Comparison of ENCODE assay signal across 28 cellular contexts in the genomic region with DNA sequence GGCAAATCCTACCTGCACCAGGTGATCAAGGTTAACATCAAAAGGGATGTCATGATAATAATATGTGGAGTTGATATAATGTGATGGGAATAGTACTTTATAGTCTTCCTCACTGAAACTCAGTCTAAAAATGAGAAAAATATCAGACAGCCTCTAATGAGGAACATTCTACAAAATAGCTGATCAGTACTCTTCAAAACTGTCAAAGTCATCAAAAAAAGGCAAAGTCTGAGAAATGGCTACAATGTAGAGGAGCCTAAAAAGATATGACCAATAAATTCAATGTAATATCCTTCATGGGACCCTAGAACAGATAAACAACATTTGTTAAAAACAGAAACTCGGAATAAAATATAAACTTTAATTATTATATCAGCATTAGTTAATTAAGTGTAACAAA.
DNase-seq lines count a peak whose midpoint lies in the region; ATAC-seq, FAIRE-seq and TF ChIP-seq lines count a peak whose summit lies in the region.
"Had no signal": no experiment of that assay in that cellular context is flagged by ENCODE, and none has a peak within 500 bp of the region (broad histone marks: within the 10 kb centered on the region; RNA-seq: fewer than 3 reads in every experiment).

No MANE protein-coding gene starts in this region.

- 97% methylated on average over 1 of the region's 1 CpG for WGBS in HepG2 (ENCODE audit: low lambda C conversion rate)
- WGBS in right lobe of liver (ENCODE audit: insufficient coverage, low coverage, low lambda C conversion rate, missing lambda C conversion rate) = 94% methylated on average over 1 of the region's 1 CpG
- no CpG with 5 or more reads among the region's 1 CpG for WGBS in IMR-90 (ENCODE audit: extremely low coverage in 2 of 2, insufficient read length in 1 of 2), 2 experiments
- WGBS in spleen, 5 donors = 79 to 100% (median 92%) methylated on average over 1 of the region's 1 CpG

- H4K20me1 ChIP-seq in HepG2 (ENCODE audit: insufficient read depth, low read length) (no peaks in the 10 kb centered on the region), IMR-90 (ENCODE audit: insufficient read depth, low read length) (no peaks in the 10 kb centered on the region), MM.1S (ENCODE audit: insufficient read depth, low read length) (no peaks in the 10 kb centered on the region)
- H4K20me1 ChIP-seq: BLaER1 had no signal

- H3K14ac ChIP-seq in IMR-90 (replicated peaks; ENCODE audit: low read depth, low read length) = no peak overlapping the region

- no peak overlapping the region for H2BK5ac ChIP-seq in IMR-90 (ENCODE audit: low read depth, low read length, poor library complexity, severe bottlenecking)

- no peaks in the 10 kb centered on the region for H3K79me1 ChIP-seq in IMR-90 (ENCODE audit: low read depth in 1 of 2, low read length in 2 of 2)

- TF ChIP-seq POLR2A in HepG2 (IDR thresholded peaks at IDR 0.05; ENCODE audit: insufficient read depth in 1 of 2, low read depth in 2 of 2, low read length in 2 of 2) (no peak), right lobe of liver (IDR thresholded peaks at IDR 0.05) (no peak), IMR-90 (IDR thresholded peaks at IDR 0.05; ENCODE audit: low read depth, low read length) (no peak), spleen (IDR thresholded peaks at IDR 0.05) (no peak)

- ATAC-seq in HepG2 = no peak
- ATAC-seq in right lobe of liver = no peak
- ATAC-seq in IMR-90 (ENCODE audit: low read depth) = no peak
- ATAC-seq: GM12878 had no signal

- H3K36me3 Mint-ChIP-seq in dendritic cell treated with granulocyte-macrophage colony-stimulating factor and Interleukin-4, amounts not matched to agents 40 ng/mL and 50 ng/mL, for 4 days (ENCODE audit: low read depth) = no peaks in the 10 kb centered on the region
- no peaks in the 10 kb centered on the region for H3K36me3 Mint-ChIP-seq in chondrocyte (ENCODE audit: low read depth)
- H3K36me3 Mint-ChIP-seq: CD14-positive monocyte; CD4-positive, alpha-beta memory T cell had no signal

- H3K27me3 ChIP-seq in HepG2 (ENCODE audit: control insufficient read depth in 1 of 2, insufficient read depth in 2 of 2, low read length in 2 of 2) (no peaks in the 10 kb centered on the region; a peak in 1 of 5 replicates), right lobe of liver (no peaks in the 10 kb centered on the region), IMR-90 (ENCODE audit: control insufficient read depth, insufficient read depth, low read length) (no peaks in the 10 kb centered on the region), spleen (replicated peaks in 1 of 7) (no peaks in the 10 kb centered on the region), MM.1S (replicated peaks; ENCODE audit: insufficient read depth, low read length) (no peaks in the 10 kb centered on the region)
- H3K27me3 ChIP-seq: BLaER1 had no signal

- peak overlapping the region; percentile 70 for H3K27ac Mint-ChIP-seq in dendritic cell treated with granulocyte-macrophage colony-stimulating factor and Interleukin-4, amounts not matched to agents 40 ng/mL and 50 ng/mL, for 4 days
- no peak overlapping the region for H3K27ac Mint-ChIP-seq in chondrocyte (ENCODE audit: unreplicated experiment)
- H3K27ac Mint-ChIP-seq: CD14-positive monocyte; CD4-positive, alpha-beta memory T cell had no signal

- no peak overlapping the region for H2BK120ac ChIP-seq in IMR-90 (ENCODE audit: low read depth, low read length)

- H3K9me3 Mint-ChIP-seq in dendritic cell treated with granulocyte-macrophage colony-stimulating factor and Interleukin-4, amounts not matched to agents 40 ng/mL and 50 ng/mL, for 4 days = no peaks in the 10 kb centered on the region
- peaks cover 7% of the 10 kb centered on the region for H3K9me3 Mint-ChIP-seq in chondrocyte (ENCODE audit: low read depth)
- H3K9me3 Mint-ChIP-seq: CD8-positive, alpha-beta memory T cell had no signal

- H2AFZ ChIP-seq in HepG2 (ENCODE audit: low read length) (no peak overlapping the region), IMR-90 (replicated peaks; ENCODE audit: low read length, poor library complexity) (no peak overlapping the region), MM.1S (ENCODE audit: low read length) (no peak overlapping the region)

- CTCF ChIA-PET in HepG2 (lab: Yijun Ruan, JAX; ENCODE audit: low intra/inter-chr PET ratio, low total read pairs) (no interaction called here), IMR-90 (lab: Yijun Ruan, JAX) (interaction anchor here (0.7 kb wide), 1 partner anchor 10 kb away, joined by 3 read pairs; no protein-coding TSS in a partner anchor)

- POLR2A ChIA-PET in HepG2 (lab: Yijun Ruan, JAX) = no interaction called here
- POLR2A ChIA-PET in IMR-90 (lab: Charles Lee; ENCODE audit: unreplicated experiment) = no interaction called here

- intact Hi-C loops in HepG2 (cut with micrococcal nuclease; ENCODE audit: unreplicated experiment) (loop anchor here (10.0 kb wide), 1 partner anchor 242 kb away; a partner anchor contains a TSS), right lobe of liver (cut with DNase I) (no loop called here), IMR-90 (cut with micrococcal nuclease) (no loop called here), spleen (cut with DNase I; ENCODE audit: low total_unique reads) (no loop called here)
- intact Hi-C loops in dendritic cell treated with granulocyte-macrophage colony-stimulating factor and Interleukin-4, amounts not matched to agents 40 ng/mL and 50 ng/mL, for 4 days (cut with micrococcal nuclease) = no loop called here

- H3K9me2 ChIP-seq in MM.1S (replicated peaks; ENCODE audit: insufficient read depth, low read length) = no peaks in the 10 kb centered on the region

- no peak overlapping the region for H3K4me3 Mint-ChIP-seq in dendritic cell treated with granulocyte-macrophage colony-stimulating factor and Interleukin-4, amounts not matched to agents 40 ng/mL and 50 ng/mL, for 4 days
- no peak overlapping the region for H3K4me3 Mint-ChIP-seq in chondrocyte (ENCODE audit: unreplicated experiment)
- H3K4me3 Mint-ChIP-seq: CD14-positive monocyte; CD4-positive, alpha-beta memory T cell; CD4-positive, CD25-positive, alpha-beta regulatory T cell; CD8-positive, alpha-beta memory T cell had no signal

- DNase-seq in HepG2 (ENCODE audit: low spot score) = no peak
- no peak for DNase-seq in right lobe of liver
- DNase-seq in IMR-90 = no peak
- no peak for DNase-seq in spleen
- no peak for DNase-seq in HPDE6-E6E7 (ENCODE audit: extremely low spot score)
- DNase-seq in MM.1S = no peak
- DNase-seq in chondrocyte (ENCODE audit: low spot score) = no peak
- DNase-seq: ACHN; BE2C; C1 segment of cervical spinal cord; CD4-positive, alpha-beta memory T cell; CD4-positive, CD25-positive, alpha-beta regulatory T cell; CD8-positive, alpha-beta memory T cell; COR-L47; DMS 273 treated with DMSO at 0.1 percent for 48 hours; DMS153; DMS53; DMS79; DND-41; EL; GDM1 had no signal

- H3K4me1 ChIP-seq in HepG2 (ENCODE audit: insufficient read depth, low read length) (peaks cover 51% of the 10 kb centered on the region), right lobe of liver (peaks cover 0 to 30% (median 6%) of the 10 kb centered on the region in 4 donors), IMR-90 (ENCODE audit: control insufficient read depth, insufficient read depth, low read length) (peaks cover under 1% of the 10 kb centered on the region; the same call in 1 of the 2 replicates), spleen (peaks cover 0 to 35% (median 9%) of the 10 kb centered on the region in 6 donors), MM.1S (ENCODE audit: low read length) (peaks cover 22% of the 10 kb centered on the region)
- H3K4me1 ChIP-seq: BE2C had no signal

- no peak overlapping the region for H3K4ac ChIP-seq in IMR-90 (ENCODE audit: low read depth, low read length)

- H3K36me3 ChIP-seq in HepG2 (replicated peaks in 1 of 2; ENCODE audit: control insufficient read depth in 1 of 2, insufficient read depth in 2 of 2, low read length in 2 of 2) (no peaks in the 10 kb centered on the region), right lobe of liver (no peaks in the 10 kb centered on the region), IMR-90 (ENCODE audit: control insufficient read depth, insufficient read depth, low read length) (no peaks in the 10 kb centered on the region), spleen (no peaks in the 10 kb centered on the region), MM.1S (replicated peaks; ENCODE audit: insufficient read depth, low read length) (no peaks in the 10 kb centered on the region)
- H3K36me3 ChIP-seq: BE2C, BLaER1 had no signal

- TF ChIP-seq CTCF in HepG2 (CRISPR knock-in tag; IDR thresholded peaks at IDR 0.05) (no peak), right lobe of liver (IDR thresholded peaks at IDR 0.05) (no peak), IMR-90 (conservative IDR thresholded peaks at IDR 0.05; ENCODE audit: low read depth, low read length) (no peak), spleen (IDR thresholded peaks at IDR 0.05 in 8 of 11, conservative IDR thresholded peaks at IDR 0.05 in 3 of 11) (no peak), MM.1S (IDR thresholded peaks at IDR 0.05; ENCODE audit: low read length) (no peak), chondrocyte (IDR thresholded peaks at IDR 0.05) (no peak)

- BruUV-seq in HepG2 (replicated peaks; lab: Mats Ljungman, UMichigan) (no TSS peak), IMR-90 (replicated peaks; lab: Mats Ljungman, UMichigan) (no TSS peak)

- H4K91ac ChIP-seq in IMR-90 (ENCODE audit: insufficient read depth, low read depth, low read length) = no peak overlapping the region

- H4K8ac ChIP-seq in IMR-90 (ENCODE audit: low read depth in 2 of 2, low read length in 2 of 2) = no peak overlapping the region

- H4K5ac ChIP-seq in IMR-90 (ENCODE audit: low read depth, low read length) = no peak overlapping the region

- no peak overlapping the region for H2AK9ac ChIP-seq in IMR-90 (replicated peaks; ENCODE audit: low read depth, low read length, poor library complexity)

- no peak for TF ChIP-seq EP300 in HepG2 (IDR thresholded peaks at IDR 0.05; ENCODE audit: low read depth in 2 of 2, low read length in 2 of 2)
- TF ChIP-seq EP300 in HepG2 (CRISPR knock-in tag; IDR thresholded peaks at IDR 0.05; ENCODE audit: borderline replicate concordance) = no peak

- H2BK15ac ChIP-seq in IMR-90 (ENCODE audit: low read depth, low read length) = no peak overlapping the region

- no peaks in the 10 kb centered on the region for H3K27me3 Mint-ChIP-seq in dendritic cell treated with granulocyte-macrophage colony-stimulating factor and Interleukin-4, amounts not matched to agents 40 ng/mL and 50 ng/mL, for 4 days
- no peaks in the 10 kb centered on the region for H3K27me3 Mint-ChIP-seq in chondrocyte (ENCODE audit: low read depth)
- H3K27me3 Mint-ChIP-seq: CD4-positive, alpha-beta memory T cell; CD8-positive, alpha-beta memory T cell had no signal

- H3K27ac ChIP-seq in HepG2 (ENCODE audit: extremely low read length, insufficient read depth, low read length) = no peak overlapping the region
- peak overlapping the region in 1 of 3 donors; percentile 55 for H3K27ac ChIP-seq in right lobe of liver
- no peak overlapping the region for H3K27ac ChIP-seq in IMR-90 (ENCODE audit: insufficient read depth, low read length)
- peak overlapping the region in 7 of 8 donors; percentile 63 to 84 (median 82) for H3K27ac ChIP-seq in spleen
- H3K27ac ChIP-seq in MM.1S (ENCODE audit: low read length) = no peak overlapping the region
- H3K27ac ChIP-seq: 22Rv1, BLaER1 had no signal

- no peak for TF ChIP-seq RAD21 in HepG2 (CRISPR knock-in tag; IDR thresholded peaks at IDR 0.05)
- TF ChIP-seq RAD21 in IMR-90 (IDR thresholded peaks at IDR 0.05; ENCODE audit: low read length) = no peak

- peaks cover 10% of the 10 kb centered on the region for H3F3A ChIP-seq in MM.1S (ENCODE audit: insufficient read depth, low read length)

- dilution Hi-C loops in IMR-90 (cut with HindIII; ENCODE audit: low sequenced_read_pairs, unreplicated experiment) = no loop called here

- H3K9me3 ChIP-seq in HepG2 (ENCODE audit: low read length) (peaks cover 8% of the 10 kb centered on the region; the same call in 1 of the 2 replicates), right lobe of liver (no peaks in the 10 kb centered on the region), IMR-90 (ENCODE audit: control insufficient read depth, insufficient read depth, low read length) (no peaks in the 10 kb centered on the region), spleen (peaks cover 0 to 11% (median 0%) of the 10 kb centered on the region in 8 donors), MM.1S (replicated peaks; ENCODE audit: insufficient read depth, low read length) (no peaks in the 10 kb centered on the region)
- H3K9me3 ChIP-seq: BE2C, BLaER1 had no signal

- H3K18ac ChIP-seq in IMR-90 (ENCODE audit: low read depth, low read length) = no peak overlapping the region

- in situ Hi-C loops in HepG2 (cut with HindIII; ENCODE audit: extremely low pct_ligation_motif_present, low pct_unique_long_range_greater_than_20kb) = no loop called here
- in situ Hi-C loops in IMR-90 (cut with MboI; ENCODE audit: low sequenced_read_pairs) = no loop called here

- H3K4me3 ChIP-seq in HepG2 (replicated peaks in 1 of 3; ENCODE audit: insufficient read depth in 1 of 3, low read depth in 2 of 3, low read length in 3 of 3) = no peak overlapping the region
- H3K4me3 ChIP-seq in right lobe of liver = no peak overlapping the region
- no peak overlapping the region for H3K4me3 ChIP-seq in IMR-90 (ENCODE audit: insufficient read depth, low read depth, low read length)
- no peak overlapping the region for H3K4me3 ChIP-seq in spleen
- no peak overlapping the region for H3K4me3 ChIP-seq in MM.1S (ENCODE audit: low read length)
- H3K4me3 ChIP-seq: BLaER1, GM12878 had no signal

- H2BK20ac ChIP-seq in IMR-90 (ENCODE audit: low read depth, low read length) = no peak overlapping the region

- H3K79me2 ChIP-seq in HepG2 (ENCODE audit: insufficient read depth, low read length) (no peaks in the 10 kb centered on the region), MM.1S (ENCODE audit: low read length) (no peaks in the 10 kb centered on the region)

- no peak for FAIRE-seq in HepG2 (lab: Jason Lieb, UNC)
- FAIRE-seq: GM12878, GM12892, GM18507 had no signal

- H3K9ac ChIP-seq in HepG2 (ENCODE audit: insufficient read depth, low read depth, low read length) (no peak overlapping the region), IMR-90 (ENCODE audit: low read depth, low read length) (no peak overlapping the region), MM.1S (ENCODE audit: low read length) (no peak overlapping the region)
- H3K9ac ChIP-seq: BLaER1 had no signal

- H3K4me2 ChIP-seq in HepG2 (ENCODE audit: low read depth, low read length) (no peak overlapping the region), IMR-90 (ENCODE audit: low read depth, low read length) (no peak overlapping the region), MM.1S (ENCODE audit: low read depth, low read length) (no peak overlapping the region)
- H3K4me2 ChIP-seq: BLaER1 had no signal

- no peak overlapping the region for H3K23ac ChIP-seq in IMR-90 (ENCODE audit: low read depth, low read length)

- peaks cover 55% of the 10 kb centered on the region for H3K4me1 Mint-ChIP-seq in dendritic cell treated with granulocyte-macrophage colony-stimulating factor and Interleukin-4, amounts not matched to agents 40 ng/mL and 50 ng/mL, for 4 days (ENCODE audit: low read depth)
- H3K4me1 Mint-ChIP-seq in chondrocyte (ENCODE audit: low read depth) = peaks cover 3% of the 10 kb centered on the region

- H3K56ac ChIP-seq in IMR-90 (ENCODE audit: extremely low read depth, insufficient read depth, low read length) = no peak overlapping the region

- no peak overlapping the region for H2AK5ac ChIP-seq in IMR-90 (ENCODE audit: low read depth, low read length)

- no peaks in the 10 kb centered on the region for H3K9me1 ChIP-seq in IMR-90 (ENCODE audit: insufficient read depth, low read length)

Comparison
In these comparisons a context has a peak if more than half of its experiments do, and no peak if none do; other contexts are left out.
1. H3K27ac ChIP-seq: peak in spleen (7 of 8); none in HepG2 (single experiment), IMR-90 (single experiment) and MM.1S (single experiment).